1 cellular context compared by ENCODE assay signal in the genomic region with DNA sequence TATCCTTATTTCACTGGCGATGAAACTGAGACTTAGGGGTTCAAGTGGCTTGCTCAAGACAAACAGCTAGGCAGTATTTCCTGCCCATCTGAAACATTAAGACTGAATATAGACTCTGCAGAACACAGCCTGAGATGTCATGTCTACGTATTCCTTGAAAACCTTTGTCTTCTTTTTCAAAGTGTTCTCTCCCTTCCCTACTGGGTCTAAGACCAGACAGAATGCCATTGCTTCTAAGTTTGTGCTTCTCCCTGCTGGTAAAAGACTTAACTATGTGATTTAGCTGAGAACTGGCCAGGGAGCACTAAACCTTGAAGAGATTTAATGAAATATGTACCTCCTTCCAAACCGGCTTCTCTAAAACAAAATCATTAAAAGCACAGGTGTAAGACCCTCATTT.
TF ChIP-seq lines count a peak whose summit lies in the region.

No MANE protein-coding gene starts in this region.

TF ChIP-seq in HepG2, 621 proteins besides CTCF, POLR2A, EP300 and RAD21:
- TF ChIP-seq ZNF567 (CRISPR knock-in tag; IDR thresholded peaks at IDR 0.05; ENCODE audit: borderline replicate concordance) (no peak), SRSF9 (IDR thresholded peaks at IDR 0.05; ENCODE audit: borderline replicate concordance, insufficient read depth, low read depth, low read length, poor library complexity, severe bottlenecking) (no peak), RBM22 (optimal IDR thresholded peaks at IDR 0.05; ENCODE audit: low read length) (peak; percentile 62)
